In the genomic region with DNA sequence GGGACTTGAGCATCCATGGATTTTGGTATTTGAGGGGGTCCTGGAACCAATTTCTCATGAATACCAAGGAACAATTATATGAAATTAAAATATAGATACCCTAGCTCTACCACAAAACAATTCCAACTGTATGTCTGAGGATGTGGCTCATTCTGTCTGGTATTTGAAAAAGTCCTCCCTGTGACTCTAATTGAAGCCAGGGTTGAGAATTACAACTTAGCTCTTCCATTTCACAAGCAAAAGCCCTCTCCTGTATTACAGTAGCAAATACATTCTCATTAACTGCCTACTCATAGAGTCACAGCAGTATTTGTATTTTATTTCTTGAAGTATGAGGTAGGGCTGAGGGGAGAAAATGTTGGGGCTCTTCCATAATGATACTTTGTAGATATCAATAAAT, we compare ENCODE assay signal across 36 cellular contexts.
DNase-seq lines count a peak whose midpoint lies in the region; FAIRE-seq and TF ChIP-seq lines count a peak whose summit lies in the region.
"Had no signal": no experiment of that assay in that cellular context is flagged by ENCODE, and none has a peak within 500 bp of the region (broad histone marks: within the 10 kb centered on the region; RNA-seq: fewer than 3 reads in every experiment).

No MANE protein-coding gene starts in this region.

- POLR2A ChIA-PET in A673 (lab: Charles Lee; ENCODE audit: low non-redundant PET) = interaction anchor here (0.6 to 0.7 kb wide), 3 partner anchors 51 to 667 kb away, joined by 3 read pairs; no protein-coding TSS in a partner anchor

- H3K9me3 ChIP-seq in A673 (ENCODE audit: low read depth, low read length, poor library complexity, severe bottlenecking) (no peaks in the 10 kb centered on the region), BLaER1 (no peaks in the 10 kb centered on the region), SK-N-MC (ENCODE audit: low read depth, low read length) (no peaks in the 10 kb centered on the region), smooth muscle cell (replicated peaks; ENCODE audit: low read depth) (no peaks in the 10 kb centered on the region)
- H3K9me3 ChIP-seq: A549, BE2C, Caco-2 had no signal

- no peak for TF ChIP-seq POLR2A in erythroblast (IDR thresholded peaks at IDR 0.05; ENCODE audit: low read length)

- CTCF ChIA-PET in A673 (lab: Charles Lee) = interaction anchor here (1.0 kb wide), 1 partner anchor 191 kb away, joined by 9 read pairs; no protein-coding TSS in a partner anchor

- H3K79me2 ChIP-seq in smooth muscle cell (ENCODE audit: low read depth) = no peaks in the 10 kb centered on the region

- BruUV-seq in A673 (replicated peaks; lab: Mats Ljungman, UMichigan) = no TSS peak

- H3K27ac ChIP-seq in A673 (ENCODE audit: low read depth, low read length, poor library complexity, severe bottlenecking) = peak overlapping the region; percentile 97
- no peak overlapping the region for H3K27ac ChIP-seq in BLaER1
- peak overlapping the region; percentile 100 for H3K27ac ChIP-seq in SK-N-MC
- peak overlapping the region; percentile 18 for H3K27ac ChIP-seq in smooth muscle cell (ENCODE audit: low read depth)
- H3K27ac ChIP-seq: 22Rv1; A549; BLaER1 treated with 17β-estradiol and CSF1 and Interleukin-3, amounts not matched to agents 10 nM and 100 nM; C4-2B had no signal

- peak overlapping the region; percentile 14 for H2AFZ ChIP-seq in smooth muscle cell (ENCODE audit: low read depth)

- H3F3A ChIP-seq in smooth muscle cell (ENCODE audit: low read depth) = no peaks in the 10 kb centered on the region

- intact Hi-C loops in A673 (cut with micrococcal nuclease; ENCODE audit: unreplicated experiment) = loop anchor here (2.0 to 10.0 kb wide), 2 partner anchors 110 to 280 kb away; no protein-coding TSS in a partner anchor

- TF ChIP-seq CTCF in A673 (conservative IDR thresholded peaks at IDR 0.05; ENCODE audit: low read depth, low read length) = no peak; the same call in 1 of the 2 replicates
- no peak for TF ChIP-seq CTCF in smooth muscle cell (IDR thresholded peaks at IDR 0.05; ENCODE audit: borderline replicate concordance, insufficient read depth, poor library complexity, severe bottlenecking)
- TF ChIP-seq CTCF in glutamatergic neuron (IDR thresholded peaks at IDR 0.05; ENCODE audit: partially characterized antibody, unreplicated experiment) = no peak
- TF ChIP-seq CTCF in D721Med (IDR thresholded peaks at IDR 0.05; ENCODE audit: insufficient read depth, missing control alignments) = no peak

- H3K36me3 Mint-ChIP-seq in glutamatergic neuron (ENCODE audit: unreplicated experiment) = no peaks in the 10 kb centered on the region
- H3K36me3 Mint-ChIP-seq: CD14-positive monocyte; CD4-positive, alpha-beta memory T cell; CD4-positive, CD25-positive, alpha-beta regulatory T cell; CD8-positive, alpha-beta memory T cell; CD8-positive, alpha-beta T cell had no signal

- peak; percentile 86 for DNase-seq in A673 (ENCODE audit: low spot score)
- peak; percentile 88 for DNase-seq in SK-N-MC (ENCODE audit: low read depth, low spot score)
- DNase-seq in smooth muscle cell (lab: John Stamatoyannopoulos, UW; ENCODE audit: unreplicated experiment) = no peak
- no peak for DNase-seq in Ammon's horn (ENCODE audit: low spot score)
- DNase-seq in glutamatergic neuron = no peak
- no peak for DNase-seq in D721Med (ENCODE audit: insufficient read length, low spot score)
- no peak for DNase-seq in erythroblast (lab: John Stamatoyannopoulos, UW)
- DNase-seq: 8988T; ACHN; AML-193; BE2C; C1 segment of cervical spinal cord; Caco-2; Calu3; CD4-positive, alpha-beta memory T cell; CD4-positive, alpha-beta T cell; CD4-positive, CD25-positive, alpha-beta regulatory T cell; CD8-positive, alpha-beta memory T cell; CD8-positive, alpha-beta T cell; COR-L47; DMS 273 treated with DMSO at 0.1 percent for 48 hours; DMS153; DMS79; DMS79 treated with DMSO at 0.1 percent for 48 hours; DND-41; EL; GDM1 had no signal

- no peaks in the 10 kb centered on the region for H3K9me3 Mint-ChIP-seq in glutamatergic neuron (ENCODE audit: unreplicated experiment)
- H3K9me3 Mint-ChIP-seq: CD14-positive monocyte; CD8-positive, alpha-beta T cell had no signal

- peaks cover 80% of the 10 kb centered on the region for H3K4me1 ChIP-seq in A673 (ENCODE audit: insufficient read depth, low read length, poor library complexity, severe bottlenecking)
- peaks cover 13% of the 10 kb centered on the region for H3K4me1 ChIP-seq in BLaER1
- no peaks in the 10 kb centered on the region for H3K4me1 ChIP-seq in smooth muscle cell (ENCODE audit: low read depth)
- H3K4me1 ChIP-seq: A549, Caco-2 had no signal

- H3K27ac Mint-ChIP-seq in glutamatergic neuron (ENCODE audit: unreplicated experiment) = no peak overlapping the region
- H3K27ac Mint-ChIP-seq: B cell; CD14-positive monocyte; CD4-positive, alpha-beta memory T cell; CD4-positive, alpha-beta T cell; CD4-positive, CD25-positive, alpha-beta regulatory T cell; CD8-positive, alpha-beta memory T cell; CD8-positive, alpha-beta T cell had no signal

- H3K4me3 ChIP-seq in A673 (ENCODE audit: low read depth, low read length, poor library complexity, severe bottlenecking) = no peak overlapping the region
- no peak overlapping the region for H3K4me3 ChIP-seq in BLaER1
- H3K4me3 ChIP-seq in SK-N-MC = peak overlapping the region; percentile 61
- no peak overlapping the region for H3K4me3 ChIP-seq in smooth muscle cell
- H3K4me3 ChIP-seq: A549; BLaER1 treated with 17β-estradiol and CSF1 and Interleukin-3, amounts not matched to agents 10 nM and 100 nM had no signal

- no peak overlapping the region for H3K4me3 Mint-ChIP-seq in glutamatergic neuron (ENCODE audit: unreplicated experiment)
- H3K4me3 Mint-ChIP-seq: B cell; CD14-positive monocyte; CD4-positive, alpha-beta memory T cell; CD4-positive, alpha-beta T cell; CD4-positive, CD25-positive, alpha-beta regulatory T cell; CD8-positive, alpha-beta memory T cell; CD8-positive, alpha-beta T cell had no signal

- H3K36me3 ChIP-seq in A673 (ENCODE audit: insufficient read depth, low read length, poor library complexity, severe bottlenecking) (no peaks in the 10 kb centered on the region), BLaER1 (no peaks in the 10 kb centered on the region), SK-N-MC (ENCODE audit: insufficient read depth, low read length) (0 out of 2 replicates have a peak, but pooled peaks cover 3% of the 10 kb centered on the region), smooth muscle cell (ENCODE audit: low read depth) (no peaks in the 10 kb centered on the region)
- H3K36me3 ChIP-seq: BE2C; BLaER1 treated with 17β-estradiol and CSF1 and Interleukin-3, amounts not matched to agents 10 nM and 100 nM had no signal

- no peaks in the 10 kb centered on the region for H4K20me1 ChIP-seq in BLaER1
- H4K20me1 ChIP-seq in smooth muscle cell (ENCODE audit: low read depth) = no peaks in the 10 kb centered on the region
- H4K20me1 ChIP-seq: BLaER1 treated with 17β-estradiol and CSF1 and Interleukin-3, amounts not matched to agents 10 nM and 100 nM had no signal

- FAIRE-seq in D721Med (lab: Jason Lieb, UNC) = no peak
- FAIRE-seq: A204.1, A549, G401.6 had no signal

- H3K27me3 ChIP-seq in A673 (replicated peaks; ENCODE audit: insufficient read depth, low read depth, low read length, poor library complexity) = no peaks in the 10 kb centered on the region
- no peaks in the 10 kb centered on the region for H3K27me3 ChIP-seq in BLaER1
- H3K27me3 ChIP-seq in smooth muscle cell (ENCODE audit: low read depth) = no peaks in the 10 kb centered on the region
- H3K27me3 ChIP-seq: BE2C; BLaER1 treated with 17β-estradiol and CSF1 and Interleukin-3, amounts not matched to agents 10 nM and 100 nM had no signal

- H3K4me2 ChIP-seq in BLaER1 (peak overlapping the region; percentile 49; the same call in 1 of the 2 replicates), smooth muscle cell (no peak overlapping the region)
- H3K4me2 ChIP-seq: A549 had no signal

- no peak overlapping the region for H3K9ac ChIP-seq in BLaER1
- H3K9ac ChIP-seq in SK-N-MC (ENCODE audit: insufficient read length) = peak overlapping the region; percentile 64
- H3K9ac ChIP-seq in smooth muscle cell (ENCODE audit: low read depth) = no peak overlapping the region
- H3K9ac ChIP-seq: BLaER1 treated with 17β-estradiol and CSF1 and Interleukin-3, amounts not matched to agents 10 nM and 100 nM had no signal

- H3K27me3 Mint-ChIP-seq in glutamatergic neuron (ENCODE audit: unreplicated experiment) = no peaks in the 10 kb centered on the region
- H3K27me3 Mint-ChIP-seq: B cell; CD4-positive, alpha-beta memory T cell; CD4-positive, alpha-beta T cell; CD4-positive, CD25-positive, alpha-beta regulatory T cell had no signal

- no peaks in the 10 kb centered on the region for H3K4me1 Mint-ChIP-seq in glutamatergic neuron (ENCODE audit: low read depth, unreplicated experiment)
- H3K4me1 Mint-ChIP-seq: B cell; CD14-positive monocyte; CD4-positive, alpha-beta memory T cell; CD4-positive, CD25-positive, alpha-beta regulatory T cell; CD8-positive, alpha-beta memory T cell had no signal

Comparison
In these comparisons a context has a peak if more than half of its experiments do, and no peak if none do; other contexts are left out.
1. DNase-seq: peak in A673 (single experiment) and SK-N-MC (single experiment); none in smooth muscle cell (single experiment), Ammon's horn (single experiment), glutamatergic neuron (single experiment), D721Med (single experiment) and erythroblast (0 of 2).